ENCODE assay signal across 1 cellular context in the genomic region with DNA sequence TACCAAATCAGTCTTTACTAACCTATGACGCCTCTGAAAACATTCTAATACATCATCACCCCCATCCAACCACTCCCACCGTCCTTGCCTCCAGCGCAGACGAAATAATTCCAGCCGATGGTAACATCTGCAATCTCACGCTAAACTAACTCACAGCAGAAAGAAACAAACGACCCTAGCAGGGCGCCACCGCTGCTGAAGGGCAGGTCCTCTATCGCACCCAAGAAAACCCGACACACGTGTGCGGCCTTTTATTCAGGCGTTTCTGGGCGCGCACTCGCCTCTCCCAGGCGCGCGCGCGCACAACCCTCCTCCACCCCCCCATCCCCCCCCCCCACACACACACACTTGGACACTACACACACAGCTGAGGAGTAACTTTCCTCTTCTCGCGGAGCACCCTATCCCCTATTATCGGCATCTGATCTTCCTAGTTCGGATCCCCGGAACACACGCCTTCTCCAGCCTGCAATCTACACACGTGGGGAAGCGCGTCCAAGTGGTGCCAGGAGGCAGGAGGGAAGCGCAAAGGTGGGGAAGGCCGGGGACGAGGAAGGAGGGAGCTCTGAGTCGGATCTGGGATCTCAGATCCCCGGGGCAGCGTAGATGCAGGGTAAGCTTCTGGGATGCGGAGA.
A peak's percentile ranks its signal among the peaks of the same experiment; 100 is the strongest.
TF ChIP-seq lines count a peak whose summit lies in the region.

No MANE protein-coding gene starts in this region.

TF ChIP-seq in HEK293, 187 proteins besides CTCF, POLR2A, EP300 and RAD21 (continued from another document):
- TF ChIP-seq ATF2 (tag by site-specific recombination; IDR thresholded peaks at IDR 0.05; ENCODE audit: low read depth) (no peak), ZNF660 (tag by site-specific recombination; IDR thresholded peaks at IDR 0.05) (0 out of 2 replicates have a peak, but pooled peaks have one; percentile 26), GLIS1 (tag by site-specific recombination; IDR thresholded peaks at IDR 0.05) (peak; percentile 26; the same call in 1 of the 2 replicates), ZBTB8A (tag by site-specific recombination; IDR thresholded peaks at IDR 0.05) (peak; percentile 92), KLF1 (tag by site-specific recombination; IDR thresholded peaks at IDR 0.05) (peak; percentile 37; the same call in 1 of the 2 replicates), SP2 (tag by site-specific recombination; IDR thresholded peaks at IDR 0.05) (0 out of 2 replicates have a peak, but pooled peaks have one; percentile 22), ZNF341 (tag by site-specific recombination; IDR thresholded peaks at IDR 0.05; ENCODE audit: low read depth) (no peak), ZNF140 (tag by site-specific recombination; IDR thresholded peaks at IDR 0.05) (no peak), KLF9 (tag by site-specific recombination; IDR thresholded peaks at IDR 0.05; ENCODE audit: low read depth) (peak; percentile 51), IKZF3 (tag by site-specific recombination; IDR thresholded peaks at IDR 0.05) (0 out of 2 replicates have a peak, but pooled peaks have one; percentile 29), ZBTB17 (tag by site-specific recombination; IDR thresholded peaks at IDR 0.05) (peak; percentile 76; the same call in 1 of the 2 replicates), SP3 (tag by site-specific recombination; IDR thresholded peaks at IDR 0.05) (no peak), ZIC2 (tag by site-specific recombination; IDR thresholded peaks at IDR 0.05) (peak; percentile 75), ZEB2 (tag by site-specific recombination; IDR thresholded peaks at IDR 0.05) (peak; percentile 48; the same call in 1 of the 2 replicates), SP7 (tag by site-specific recombination; IDR thresholded peaks at IDR 0.05) (0 out of 2 replicates have a peak, but pooled peaks have one; percentile 21), ZBTB21 (tag by site-specific recombination; IDR thresholded peaks at IDR 0.05) (peak; percentile 88), HOXD13 (CRISPR knock-in tag; IDR thresholded peaks at IDR 0.05; ENCODE audit: borderline replicate concordance) (no peak), ZNF624 (tag by site-specific recombination; IDR thresholded peaks at IDR 0.05) (no peak)
- TF ChIP-seq, protein P1, sequence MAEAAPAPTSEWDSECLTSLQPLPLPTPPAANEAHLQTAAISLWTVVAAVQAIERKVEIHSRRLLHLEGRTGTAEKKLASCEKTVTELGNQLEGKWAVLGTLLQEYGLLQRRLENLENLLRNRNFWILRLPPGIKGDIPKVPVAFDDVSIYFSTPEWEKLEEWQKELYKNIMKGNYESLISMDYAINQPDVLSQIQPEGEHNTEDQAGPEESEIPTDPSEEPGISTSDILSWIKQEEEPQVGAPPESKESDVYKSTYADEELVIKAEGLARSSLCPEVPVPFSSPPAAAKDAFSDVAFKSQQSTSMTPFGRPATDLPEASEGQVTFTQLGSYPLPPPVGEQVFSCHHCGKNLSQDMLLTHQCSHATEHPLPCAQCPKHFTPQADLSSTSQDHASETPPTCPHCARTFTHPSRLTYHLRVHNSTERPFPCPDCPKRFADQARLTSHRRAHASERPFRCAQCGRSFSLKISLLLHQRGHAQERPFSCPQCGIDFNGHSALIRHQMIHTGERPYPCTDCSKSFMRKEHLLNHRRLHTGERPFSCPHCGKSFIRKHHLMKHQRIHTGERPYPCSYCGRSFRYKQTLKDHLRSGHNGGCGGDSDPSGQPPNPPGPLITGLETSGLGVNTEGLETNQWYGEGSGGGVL (tag by site-specific recombination; IDR thresholded peaks at IDR 0.05): peak; percentile 52
